ENCODE assay signal across 8 cellular contexts in the genomic region with DNA sequence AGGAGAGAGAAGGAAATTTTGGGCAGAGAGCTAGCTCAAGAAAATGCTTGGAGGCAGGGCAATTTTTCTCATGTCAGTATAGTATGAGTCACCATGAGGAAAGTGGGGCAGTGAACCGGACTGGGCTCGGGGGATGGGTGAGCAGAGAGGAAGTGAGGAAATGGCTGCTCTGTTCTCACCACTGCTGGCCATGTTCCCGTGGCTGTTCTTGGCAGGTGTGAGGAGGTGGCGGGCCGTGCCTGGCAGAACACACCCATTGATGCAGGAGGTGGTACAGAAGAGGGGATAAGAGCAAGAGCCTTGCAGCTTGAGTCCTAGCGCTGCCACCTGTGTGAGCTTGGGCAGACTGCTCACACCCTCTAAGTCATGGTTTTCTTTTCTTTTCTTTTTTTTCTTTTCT.
A peak's percentile ranks its signal among the peaks of the same experiment; 100 is the strongest.
DNase-seq lines count a peak whose midpoint lies in the region; ATAC-seq and TF ChIP-seq lines count a peak whose summit lies in the region.

No MANE protein-coding gene starts in this region.

- TF ChIP-seq POLR2A in gastroesophageal sphincter (IDR thresholded peaks at IDR 0.05): no peak

- TF ChIP-seq EP300 in gastroesophageal sphincter (IDR thresholded peaks at IDR 0.05): no peak

- ATAC-seq in HG03175 (IDR thresholded peaks at IDR 0.05; ENCODE audit: unreplicated experiment) (peak; percentile 86), gastroesophageal sphincter (peak; percentile 96), HG02884 (IDR thresholded peaks at IDR 0.05; ENCODE audit: unreplicated experiment) (no peak)

- in situ Hi-C loops in GM13977 (cut with MboI; ENCODE audit: low pct_unique_long_range_greater_than_20kb, low sequenced_read_pairs, unreplicated experiment): no loop called here

- TF ChIP-seq CTCF in gastroesophageal sphincter (IDR thresholded peaks at IDR 0.05): no peak
- no peak for TF ChIP-seq CTCF in retinal pigment epithelial cell (conservative IDR thresholded peaks at IDR 0.05; ENCODE audit: low read depth, low read length)
- TF ChIP-seq CTCF in GM13977 (IDR thresholded peaks at IDR 0.05; ENCODE audit: extremely low read depth, insufficient read depth, missing control alignments): no peak

- H3K27me3 ChIP-seq in gastroesophageal sphincter: no peaks in the 10 kb centered on the region

- WGBS in gastroesophageal sphincter (ENCODE audit: low coverage in 1 of 2), 2 donors: 8 to 20% methylated on average over 5 to 6 of the region's 6 CpGs

- H3K4me3 ChIP-seq in gastroesophageal sphincter: no peak overlapping the region
- no peak overlapping the region for H3K4me3 ChIP-seq in retinal pigment epithelial cell (ENCODE audit: low read length)

- H3K4me1 ChIP-seq in gastroesophageal sphincter: peaks cover 0 to 10% (median 0%) of the 10 kb centered on the region in 3 donors

- H3K36me3 ChIP-seq in gastroesophageal sphincter: no peaks in the 10 kb centered on the region

- no peaks in the 10 kb centered on the region for H3K9me3 ChIP-seq in gastroesophageal sphincter

- peak; percentile 58 for DNase-seq in SKM-1 treated with dmso at 0.1 percent for 144 hours (lab: John Stamatoyannopoulos, UW; ENCODE audit: unreplicated experiment)
- no peak for DNase-seq in SKM-1 (lab: John Stamatoyannopoulos, UW; ENCODE audit: unreplicated experiment)
- peak; percentile 85 for DNase-seq in SIG-M5 treated with dmso at 0.1 percent for 504 hours (lab: John Stamatoyannopoulos, UW; ENCODE audit: unreplicated experiment)
- DNase-seq in retinal pigment epithelial cell (ENCODE audit: low read depth): peak; percentile 99
- no peak for DNase-seq in GM13977 (ENCODE audit: low spot score)

- H3K27ac ChIP-seq in gastroesophageal sphincter: peak overlapping the region in 3 of 4 donors; percentile 45 to 59 (median 49)

Comparison
In these comparisons a context has a peak if more than half of its experiments do, and no peak if none do; other contexts are left out.
1. DNase-seq: peak in SKM-1 treated with dmso at 0.1 percent for 144 hours (single experiment), SIG-M5 treated with dmso at 0.1 percent for 504 hours (single experiment) and retinal pigment epithelial cell (single experiment); none in SKM-1 (single experiment) and GM13977 (single experiment).